8 cellular contexts compared by ENCODE assay signal in genomic region chr1:146401281-146401825, GRCh38.
DNase-seq lines count a peak whose midpoint lies in the region; ATAC-seq, FAIRE-seq and TF ChIP-seq lines count a peak whose summit lies in the region.
"Not testable (repeated sequence)": the region's sequence is repeated elsewhere in the genome, so short reads cannot be mapped to it uniquely, and the experiment has no call there.

No MANE protein-coding gene starts in this region.

- H3K4me1 Mint-ChIP-seq in activated CD8-positive, alpha-beta memory T cell treated with anti-CD3 and anti-CD28 coated beads, Interleukin-2, amount 10 ng/mL, durations not matched to agents 7 days and 5 days: peaks cover 30% of the 10 kb centered on the region
- peaks cover 16 to 27% of the 10 kb centered on the region in 2 donors for H3K4me1 Mint-ChIP-seq in natural killer cell
- peaks cover 23% of the 10 kb centered on the region for H3K4me1 Mint-ChIP-seq in stimulated activated naive CD8-positive, alpha-beta T cell treated with anti-CD3 and anti-CD28 coated beads, Interleukin-15, Interleukin-2, amounts not matched to agents 100 ng/mL and 50 ng/mL, for 24 hours (ENCODE audit: low read depth)

- FAIRE-seq in bronchial epithelial cell (lab: Jason Lieb, UNC): not testable (repeated sequence)

- H3K9me3 ChIP-seq in HEK293 (ENCODE audit: control insufficient read depth, insufficient read depth, low read depth, low read length); Peyer's patch: not testable (repeated sequence)

- TF ChIP-seq CTCF in C4-2B (conservative IDR thresholded peaks at IDR 0.05): peak; percentile 63
- TF ChIP-seq CTCF in HEK293 (tag by site-specific recombination; IDR thresholded peaks at IDR 0.05): not testable (repeated sequence)
- TF ChIP-seq CTCF in Peyer's patch (IDR thresholded peaks at IDR 0.05): peak in 5 of 6 experiments; percentile 18 to 52 (median 44)
- peak; percentile 30 for TF ChIP-seq CTCF in bronchial epithelial cell (IDR thresholded peaks at IDR 0.05; ENCODE audit: insufficient read depth, low read length, severe bottlenecking)
- peak; percentile 48 for TF ChIP-seq CTCF in natural killer cell (IDR thresholded peaks at IDR 0.05)

- not testable (repeated sequence) for H3K9me3 Mint-ChIP-seq in activated CD8-positive, alpha-beta memory T cell treated with anti-CD3 and anti-CD28 coated beads, Interleukin-2, amount 10 ng/mL, durations not matched to agents 7 days and 5 days (ENCODE audit: low read depth); natural killer cell; stimulated activated naive CD8-positive, alpha-beta T cell treated with anti-CD3 and anti-CD28 coated beads, Interleukin-15, Interleukin-2, amounts not matched to agents 100 ng/mL and 50 ng/mL, for 24 hours

- H3K27me3 ChIP-seq in Peyer's patch; bronchial epithelial cell (ENCODE audit: control insufficient read depth, insufficient read depth, low read length): not testable (repeated sequence)

- not testable (repeated sequence) for H3K36me3 Mint-ChIP-seq in activated CD8-positive, alpha-beta memory T cell treated with anti-CD3 and anti-CD28 coated beads, Interleukin-2, amount 10 ng/mL, durations not matched to agents 7 days and 5 days; natural killer cell; stimulated activated naive CD8-positive, alpha-beta T cell treated with anti-CD3 and anti-CD28 coated beads, Interleukin-15, Interleukin-2, amounts not matched to agents 100 ng/mL and 50 ng/mL, for 24 hours (ENCODE audit: low read depth)

- CTCF ChIA-PET in HEK293 (lab: Yijun Ruan, JAX); activated CD8-positive, alpha-beta memory T cell treated with anti-CD3 and anti-CD28 coated beads, Interleukin-2, amount 10 ng/mL, durations not matched to agents 7 days and 5 days (lab: Charles Lee): not testable (repeated sequence)

- POLR2A ChIA-PET in HEK293 (lab: Yijun Ruan, JAX): not testable (repeated sequence)

- not testable (repeated sequence) for H3K4me3 ChIP-seq in HEK293 (ENCODE audit: low read depth, low read length); Peyer's patch; bronchial epithelial cell (ENCODE audit: low read depth, low read length)

- peak overlapping the region; percentile 85 for H3K27ac Mint-ChIP-seq in activated CD8-positive, alpha-beta memory T cell treated with anti-CD3 and anti-CD28 coated beads, Interleukin-2, amount 10 ng/mL, durations not matched to agents 7 days and 5 days
- H3K27ac Mint-ChIP-seq in natural killer cell: peak overlapping the region; percentile 93 to 94
- peak overlapping the region; percentile 61 for H3K27ac Mint-ChIP-seq in stimulated activated naive CD8-positive, alpha-beta T cell treated with anti-CD3 and anti-CD28 coated beads, Interleukin-15, Interleukin-2, amounts not matched to agents 100 ng/mL and 50 ng/mL, for 24 hours

- intact Hi-C loops in Right ventricle myocardium superior (cut with DNase I); natural killer cell (cut with micrococcal nuclease): not testable (repeated sequence)

- TF ChIP-seq POLR2A in Peyer's patch (IDR thresholded peaks at IDR 0.05): not testable (repeated sequence)

- not testable (repeated sequence) for H3K27me3 Mint-ChIP-seq in activated CD8-positive, alpha-beta memory T cell treated with anti-CD3 and anti-CD28 coated beads, Interleukin-2, amount 10 ng/mL, durations not matched to agents 7 days and 5 days; natural killer cell (ENCODE audit: low read depth in 2 of 2); stimulated activated naive CD8-positive, alpha-beta T cell treated with anti-CD3 and anti-CD28 coated beads, Interleukin-15, Interleukin-2, amounts not matched to agents 100 ng/mL and 50 ng/mL, for 24 hours

- DNase-seq in Peyer's patch, Right ventricle myocardium superior, natural killer cell: not testable (repeated sequence)
- DNase-seq in activated CD8-positive, alpha-beta memory T cell treated with anti-CD3 and anti-CD28 coated beads, Interleukin-2, amount 10 ng/mL, durations not matched to agents 7 days and 5 days: peak; percentile 56
- DNase-seq in bronchial epithelial cell (ENCODE audit: low read depth): peak; percentile 12

- not testable (repeated sequence) for H3K4me3 Mint-ChIP-seq in activated CD8-positive, alpha-beta memory T cell treated with anti-CD3 and anti-CD28 coated beads, Interleukin-2, amount 10 ng/mL, durations not matched to agents 7 days and 5 days
- H3K4me3 Mint-ChIP-seq in natural killer cell: peak overlapping the region; percentile 31
- H3K4me3 Mint-ChIP-seq in stimulated activated naive CD8-positive, alpha-beta T cell treated with anti-CD3 and anti-CD28 coated beads, Interleukin-15, Interleukin-2, amounts not matched to agents 100 ng/mL and 50 ng/mL, for 24 hours: peak overlapping the region; percentile 62

- not testable (repeated sequence) for H3K4me1 ChIP-seq in HEK293 (ENCODE audit: control insufficient read depth, insufficient read depth, low read length); Peyer's patch

- peak; percentile 83 for ATAC-seq in activated CD8-positive, alpha-beta memory T cell treated with anti-CD3 and anti-CD28 coated beads, Interleukin-2, amount 10 ng/mL, durations not matched to agents 7 days and 5 days
- ATAC-seq in Right ventricle myocardium superior (ENCODE audit: poor library complexity): peak; percentile 88
- peak; percentile 71 to 80 (median 76) for ATAC-seq in natural killer cell

- H3K27ac ChIP-seq in C4-2B: peak overlapping the region; percentile 50; the same call in 1 of the 2 replicates
- not testable (repeated sequence) for H3K27ac ChIP-seq in HEK293 (ENCODE audit: extremely low read depth, low read depth, low read length); Peyer's patch

- not testable (repeated sequence) for H3K36me3 ChIP-seq in HEK293 (ENCODE audit: control insufficient read depth in 2 of 2, insufficient read depth in 1 of 2, low read length in 2 of 2); Peyer's patch; bronchial epithelial cell (ENCODE audit: control insufficient read depth, insufficient read depth, low read length)

TF ChIP-seq in HEK293, 187 proteins besides CTCF, POLR2A, EP300 and RAD21:
- TF ChIP-seq ZNF629 (tag by site-specific recombination; IDR thresholded peaks at IDR 0.05): peak; percentile 66
- peak; percentile 37 for TF ChIP-seq ZNF654 (tag by site-specific recombination; IDR thresholded peaks at IDR 0.05; ENCODE audit: low read depth)
- peak; percentile 65 for TF ChIP-seq ZBTB21 (tag by site-specific recombination; IDR thresholded peaks at IDR 0.05)
- 0 out of 2 replicates have a peak, but pooled peaks have one; percentile 22 for TF ChIP-seq ZIC2 (tag by site-specific recombination; IDR thresholded peaks at IDR 0.05)
